36 cellular contexts compared by ENCODE assay signal in genomic region chr17:9938764-9939163, GRCh38. TPM values are rescaled to one million over a fixed set of nuclear protein-coding genes. Genes with fewer than 3 reads are reported as not detected.
"Had no signal": no experiment of that assay in that cellular context is flagged by ENCODE, and none has a peak within 500 bp of the region (broad histone marks: within the 10 kb centered on the region; RNA-seq: fewer than 3 reads in every experiment).

No MANE protein-coding gene starts in this region.

- H3K27ac ChIP-seq: adrenal gland, ascending aorta, body of pancreas, brain microvascular endothelial cell, breast epithelium, cardiac muscle cell had no signal

- H3K4me1 ChIP-seq: adrenal gland, ascending aorta, body of pancreas had no signal

- ATAC-seq: activated naive CD4-positive, alpha-beta T cell treated with anti-CD3 and anti-CD28 coated beads, Interleukin-2, amount 50 U/mL, for 72 hours; activated naive CD8-positive, alpha-beta T cell treated with anti-CD3 and anti-CD28 coated beads, Interleukin-2, amount 50 U/mL, for 24 hours; activated T-cell treated with anti-CD3 and anti-CD28 coated beads, Interleukin-2, amount 50 U/mL, for 4 hours; activated T-cell treated with anti-CD3 and anti-CD28 coated beads, Interleukin-2, amount 50 U/mL, for 72 hours; activated T-helper 17 cell treated with anti-CD3 and anti-CD28 coated beads, Interleukin-2, amount 50 U/mL, for 72 hours; body of pancreas had no signal

- H3K9me3 ChIP-seq: adrenal gland, ascending aorta had no signal

- H3K27me3 ChIP-seq: adrenal gland, ascending aorta, body of pancreas, brain microvascular endothelial cell, breast epithelium, cardiac muscle cell had no signal

- FAIRE-seq: astrocyte, bronchial epithelial cell had no signal

- H3K4me3 ChIP-seq: adrenal gland, ascending aorta, body of pancreas, breast epithelium, cardiac muscle cell had no signal

- DNase-seq: activated effector memory CD4-positive, alpha-beta T cell treated with anti-CD3 and anti-CD28 coated beads, Interleukin-2, amount 50 U/mL, for 16 hours; activated effector memory CD4-positive, alpha-beta T cell treated with Interleukin-2 at 50 U/mL for 16 hours; activated gamma-delta T cell; activated gamma-delta T cell treated with Interleukin-2 at 50 U/mL for 16 hours; activated naive CD4-positive, alpha-beta T cell; activated naive CD4-positive, alpha-beta T cell treated with anti-CD3 and anti-CD28 coated beads for 36 hours; activated naive CD4-positive, alpha-beta T cell treated with anti-CD3 and anti-CD28 coated beads, Interleukin-2, amount 10 ng/mL, durations not matched to agents 7 days and 5 days; activated naive CD4-positive, alpha-beta T cell treated with anti-CD3 and anti-CD28 coated beads, Interleukin-2, amount 50 U/mL, for 16 hours; activated naive CD4-positive, alpha-beta T cell treated with Interleukin-2 at 50 U/mL for 16 hours; activated naive CD8-positive, alpha-beta T cell treated with anti-CD3 and anti-CD28 coated beads for 36 hours; activated naive CD8-positive, alpha-beta T cell treated with anti-CD3 and anti-CD28 coated beads, Interleukin-2, amount 10 ng/mL, durations not matched to agents 7 days and 5 days; activated naive CD8-positive, alpha-beta T cell treated with anti-CD3 and anti-CD28 coated beads, Interleukin-2, amount 50 U/mL, for 24 hours; activated T-cell treated with anti-CD3 and anti-CD28 coated beads, Interleukin-2, amount 50 U/mL, for 24 hours; activated T-cell treated with anti-CD3 and anti-CD28 coated beads, Interleukin-2, amount 50 U/mL, for 4 hours; activated T-cell treated with anti-CD3 and anti-CD28 coated beads, Interleukin-2, amount 50 U/mL, for 48 hours; activated T-cell treated with anti-CD3 and anti-CD28 coated beads, Interleukin-2, amount 50 U/mL, for 72 hours; adrenal gland; amniotic stem cell; amygdala; anterior cingulate cortex; body of pancreas; brain microvascular endothelial cell; caudate nucleus; central memory CD4-positive, alpha-beta T cell; cerebellar nuclear complex had no signal

- H3K36me3 ChIP-seq: ascending aorta, brain microvascular endothelial cell, breast epithelium, cardiac muscle cell had no signal

RNA-seq across cellular contexts. Expression of gene RCVRN, which starts 33.7 kb away (rescaled TPM):
- total RNA-seq: activated naive CD4-positive, alpha-beta T cell treated with anti-CD3 and anti-CD28 coated beads for 36 hours; activated naive CD4-positive, alpha-beta T cell treated with anti-CD3 and anti-CD28 coated beads, Interleukin-2, amount 50 U/mL, for 72 hours; activated naive CD8-positive, alpha-beta T cell treated with anti-CD3 and anti-CD28 coated beads for 36 hours; activated naive CD8-positive, alpha-beta T cell treated with anti-CD3 and anti-CD28 coated beads, Interleukin-2, amount 10 ng/mL, durations not matched to agents 7 days and 5 days; activated T-cell treated with anti-CD3 and anti-CD28 coated beads, Interleukin-2, amount 50 U/mL, for 4 hours; activated T-cell treated with anti-CD3 and anti-CD28 coated beads, Interleukin-2, amount 50 U/mL, for 72 hours; activated T-helper 1 cell treated with anti-CD3 and anti-CD28 coated beads, Interleukin-12 subunit alpha, Interleukin-12 subunit beta, Interleukin-2, Interleukin-4 antibody, amounts not matched to agents 30 ng/mL and 10 ng/mL and 1 ng/mL, durations not matched to agents 14 hours and 24 hours and 36 hours; activated T-helper 17 cell treated with anti-CD3 and anti-CD28 coated beads, Interleukin-2, amount 50 U/mL, for 72 hours; activated T-helper 2 cell treated with anti-CD3 and anti-CD28 coated beads, Interferon-gamma antibody, Interleukin-2, Interleukin-4, amounts not matched to agents 10 μg/mL and 5 μg/mL and 100 μg/mL, durations not matched to agents 14 hours and 24 hours and 36 hours; ascending aorta; astrocyte; body of pancreas; bronchial epithelial cell; chondrocyte had no signal
- polyA plus RNA-seq: aorta, cardiac muscle cell had no signal
